8 cellular contexts compared by ENCODE assay signal in genomic region chr2:37232131-37232933, GRCh38. TPM values are rescaled to one million over a fixed set of nuclear protein-coding genes. Genes with fewer than 3 reads are reported as not detected.
DNase-seq lines count a peak whose midpoint lies in the region; ATAC-seq lines count a peak whose summit lies in the region.

No MANE protein-coding gene starts in this region.

- DNase-seq in GM03348 (ENCODE audit: low spot score) (peak; percentile 66), left cardiac atrium (peak; percentile 33), skeletal muscle cell (ENCODE audit: low read depth) (peak; percentile 25), NCI-H187 treated with DMSO at 0.1 percent for 48 hours (lab: John Stamatoyannopoulos, UW) (no peak), NCI-H2196 (lab: John Stamatoyannopoulos, UW; ENCODE audit: unreplicated experiment) (no peak), NCI-H226 (no peak)
- peak; percentile 15 for DNase-seq in activated CD8-positive, alpha-beta memory T cell treated with anti-CD3 and anti-CD28 coated beads, Interleukin-2, amount 50 U/mL, for 4 hours

- peak overlapping the region; percentile 98 for H3K4me3 ChIP-seq in skeletal muscle cell (ENCODE audit: low read depth, low read length)

- intact Hi-C loops in left cardiac atrium (cut with DNase I), result no loop called here

- ATAC-seq in HG03196 (IDR thresholded peaks at IDR 0.05; ENCODE audit: unreplicated experiment) (peak; percentile 3), left cardiac atrium (peak; percentile 29 to 30)

RNA-seq across cellular contexts. Expression of gene NDUFAF7, which starts 0.9 kb away (rescaled TPM):
- total RNA-seq in left cardiac atrium, result 10 to 100 TPM; 17.1 to 22.2 TPM

RNA-seq across cellular contexts. Expression of gene CEBPZ, which starts 0.9 kb away (rescaled TPM):
- total RNA-seq in left cardiac atrium, result 10 to 100 TPM; 33.2 to 41.9 TPM

RNA-seq across cellular contexts. Expression of gene CEBPZOS, which starts 36.0 kb away (rescaled TPM):
- 10 to 100 TPM; 41.5 to 46.9 TPM for total RNA-seq in left cardiac atrium

RNA-seq across cellular contexts. Expression of gene SULT6B1, which starts 43.9 kb away (rescaled TPM):
- total RNA-seq in left cardiac atrium, result not detected

Comparison
In these comparisons a context has a peak if more than half of its experiments do, and no peak if none do; other contexts are left out.
1. DNase-seq: peak in GM03348 (single experiment), activated CD8-positive, alpha-beta memory T cell treated with anti-CD3 and anti-CD28 coated beads, Interleukin-2, amount 50 U/mL, for 4 hours (single experiment), left cardiac atrium (single experiment) and skeletal muscle cell (single experiment); none in NCI-H187 treated with DMSO at 0.1 percent for 48 hours (single experiment), NCI-H2196 (single experiment) and NCI-H226 (single experiment).